In the genomic region with DNA sequence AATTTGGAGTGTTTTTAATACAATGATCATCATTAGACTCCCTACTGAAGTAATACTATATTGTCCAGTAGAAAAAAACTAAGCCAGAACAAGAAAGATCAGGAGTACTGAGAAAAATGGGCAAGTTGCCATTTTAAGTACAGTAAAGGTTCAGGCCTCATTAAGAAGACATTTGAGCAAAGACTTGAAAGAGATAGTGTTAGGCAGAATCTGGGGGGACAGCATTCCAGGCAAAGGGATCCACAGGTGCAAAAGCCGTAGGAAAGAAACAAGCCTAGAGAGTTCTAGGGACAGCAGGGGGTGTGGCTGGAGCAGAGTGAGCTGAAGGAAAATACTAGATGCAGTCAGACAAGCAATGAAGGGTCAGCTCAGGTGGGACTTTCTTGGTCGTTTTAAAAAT, we compare ENCODE assay signal across 22 cellular contexts.
"Had no signal": no experiment of that assay in that cellular context is flagged by ENCODE, and none has a peak within 500 bp of the region (broad histone marks: within the 10 kb centered on the region; RNA-seq: fewer than 3 reads in every experiment).

No MANE protein-coding gene starts in this region.

- H3K4me3 ChIP-seq: breast epithelium, Peyer's patch had no signal

- H3K36me3 Mint-ChIP-seq: activated naive CD4-positive, alpha-beta T cell treated with anti-CD3 and anti-CD28 coated beads, Interleukin-2, amount 50 U/mL, for 24 hours had no signal

- H3K4me3 Mint-ChIP-seq: activated CD8-positive, alpha-beta T cell treated with anti-CD3 and anti-CD28 coated beads, Interleukin-2, amount 10 ng/mL, durations not matched to agents 7 days and 5 days; activated naive CD4-positive, alpha-beta T cell treated with anti-CD3 and anti-CD28 coated beads, Interleukin-2, amount 50 U/mL, for 24 hours; T-helper 1 cell treated with Interleukin-12 subunit alpha and Interleukin-12 subunit beta and Interleukin-4 antibody, amounts not matched to agents 30 μg/mL and 1 μg/mL, for 36 hours had no signal

- H3K27ac ChIP-seq: breast epithelium, Peyer's patch had no signal

- H3K4me1 Mint-ChIP-seq: activated naive CD4-positive, alpha-beta T cell treated with anti-CD3 and anti-CD28 coated beads, Interleukin-2, amount 50 U/mL, for 24 hours had no signal

- DNase-seq: activated CD4-positive, alpha-beta T cell treated with anti-CD3 and anti-CD28 coated beads for 48 hours; activated CD4-positive, alpha-beta T cell treated with anti-CD3 and anti-CD28 coated beads, Interleukin-2, amount 50 U/mL, for 4 hours; activated CD4-positive, CD25-positive, alpha-beta regulatory T cell treated with anti-CD3 and anti-CD28 coated beads, Interleukin-2, amount 50 U/mL, for 72 hours; activated CD8-positive, alpha-beta memory T cell treated with anti-CD3 and anti-CD28 coated beads, Interleukin-2, amount 50 U/mL, for 48 hours; activated CD8-positive, alpha-beta T cell treated with anti-CD3 and anti-CD28 coated beads, Interleukin-2, amount 10 ng/mL, durations not matched to agents 7 days and 5 days; activated T-cell treated with anti-CD3 and anti-CD28 coated beads, Interleukin-2, amount 50 U/mL, for 1 hour; aorta; caudate nucleus; NCI-H1048; NCI-H146; NCI-H187 treated with DMSO at 0.1 percent for 48 hours; NCI-H2081 treated with DMSO at 0.1 percent for 48 hours; NCI-H2171 treated with DMSO at 0.1 percent for 48 hours; NCI-H226; NCI-H526; NCI-H774; NK-92 treated with Interleukin-12 subunit alpha and Interleukin-12 subunit beta, amount 100 ng/mL, for 24 hours; Peyer's patch; SHP77 treated with DMSO at 0.1 percent for 48 hours had no signal

- ATAC-seq: activated CD8-positive, alpha-beta T cell treated with anti-CD3 and anti-CD28 coated beads, Interleukin-2, amount 10 ng/mL, durations not matched to agents 7 days and 5 days had no signal

- H3K36me3 ChIP-seq: breast epithelium, Peyer's patch had no signal

- H3K27me3 ChIP-seq: breast epithelium, Peyer's patch had no signal

- H3K4me1 ChIP-seq: breast epithelium, Peyer's patch had no signal

- H3K9me3 ChIP-seq: breast epithelium, Peyer's patch had no signal

- H3K27ac Mint-ChIP-seq: activated CD8-positive, alpha-beta T cell treated with anti-CD3 and anti-CD28 coated beads, Interleukin-2, amount 10 ng/mL, durations not matched to agents 7 days and 5 days; activated naive CD4-positive, alpha-beta T cell treated with anti-CD3 and anti-CD28 coated beads, Interleukin-2, amount 50 U/mL, for 24 hours; T-helper 1 cell treated with Interleukin-12 subunit alpha and Interleukin-12 subunit beta and Interleukin-4 antibody, amounts not matched to agents 30 μg/mL and 1 μg/mL, for 36 hours had no signal

- H3K9me3 Mint-ChIP-seq: activated naive CD4-positive, alpha-beta T cell treated with anti-CD3 and anti-CD28 coated beads, Interleukin-2, amount 50 U/mL, for 24 hours; T-helper 1 cell treated with Interleukin-12 subunit alpha and Interleukin-12 subunit beta and Interleukin-4 antibody, amounts not matched to agents 30 μg/mL and 1 μg/mL, for 36 hours had no signal
